Comparison of ENCODE assay signal across 2 cellular contexts in the genomic region with DNA sequence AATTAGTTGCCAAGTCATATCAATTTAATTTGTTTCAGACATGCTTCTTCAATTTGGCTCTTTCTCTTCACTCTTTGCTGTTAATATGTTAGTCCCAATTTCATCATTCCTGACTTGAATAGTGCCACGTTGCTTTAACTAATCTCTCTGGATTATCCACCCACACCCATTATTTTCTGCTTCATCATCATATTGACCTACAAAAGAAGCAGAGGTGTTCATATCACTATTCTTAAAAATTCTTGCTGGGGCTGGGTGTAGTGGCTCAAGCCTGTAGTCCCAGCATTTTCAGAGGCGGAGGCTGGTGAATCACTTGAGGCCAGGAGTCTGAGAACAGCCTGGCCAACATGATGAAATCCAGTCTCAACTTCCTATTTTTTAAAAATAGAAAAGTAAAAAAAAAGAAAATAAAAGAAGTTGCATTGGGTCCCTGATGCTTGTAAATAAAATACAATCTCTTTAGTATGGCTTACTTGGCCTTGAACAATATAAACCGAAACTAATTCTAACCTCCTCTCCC.
TF ChIP-seq lines count a peak whose summit lies in the region.

No MANE protein-coding gene starts in this region.

TF ChIP-seq in SK-N-SH, 30 proteins besides CTCF, POLR2A, EP300 and RAD21 (continued from another document):
- TF ChIP-seq SMC3 (IDR thresholded peaks at IDR 0.05; ENCODE audit: low read depth, low read length) (no peak), POLR2AphosphoS5 (IDR thresholded peaks at IDR 0.05; ENCODE audit: low read depth, low read length) (no peak), RCOR1 (IDR thresholded peaks at IDR 0.05; ENCODE audit: low read length) (no peak)
- TF ChIP-seq, protein P1, sequence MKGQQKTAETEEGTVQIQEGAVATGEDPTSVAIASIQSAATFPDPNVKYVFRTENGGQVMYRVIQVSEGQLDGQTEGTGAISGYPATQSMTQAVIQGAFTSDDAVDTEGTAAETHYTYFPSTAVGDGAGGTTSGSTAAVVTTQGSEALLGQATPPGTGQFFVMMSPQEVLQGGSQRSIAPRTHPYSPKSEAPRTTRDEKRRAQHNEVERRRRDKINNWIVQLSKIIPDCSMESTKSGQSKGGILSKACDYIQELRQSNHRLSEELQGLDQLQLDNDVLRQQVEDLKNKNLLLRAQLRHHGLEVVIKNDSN (IDR thresholded peaks at IDR 0.05; ENCODE audit: borderline replicate concordance, low read depth) = no peak

TF ChIP-seq in SK-N-SH treated with all-trans-retinoic acid at 6 μM for 48 hours, 23 proteins besides CTCF, POLR2A, EP300 and RAD21 (continued from another document):
- TF ChIP-seq, protein P2, sequence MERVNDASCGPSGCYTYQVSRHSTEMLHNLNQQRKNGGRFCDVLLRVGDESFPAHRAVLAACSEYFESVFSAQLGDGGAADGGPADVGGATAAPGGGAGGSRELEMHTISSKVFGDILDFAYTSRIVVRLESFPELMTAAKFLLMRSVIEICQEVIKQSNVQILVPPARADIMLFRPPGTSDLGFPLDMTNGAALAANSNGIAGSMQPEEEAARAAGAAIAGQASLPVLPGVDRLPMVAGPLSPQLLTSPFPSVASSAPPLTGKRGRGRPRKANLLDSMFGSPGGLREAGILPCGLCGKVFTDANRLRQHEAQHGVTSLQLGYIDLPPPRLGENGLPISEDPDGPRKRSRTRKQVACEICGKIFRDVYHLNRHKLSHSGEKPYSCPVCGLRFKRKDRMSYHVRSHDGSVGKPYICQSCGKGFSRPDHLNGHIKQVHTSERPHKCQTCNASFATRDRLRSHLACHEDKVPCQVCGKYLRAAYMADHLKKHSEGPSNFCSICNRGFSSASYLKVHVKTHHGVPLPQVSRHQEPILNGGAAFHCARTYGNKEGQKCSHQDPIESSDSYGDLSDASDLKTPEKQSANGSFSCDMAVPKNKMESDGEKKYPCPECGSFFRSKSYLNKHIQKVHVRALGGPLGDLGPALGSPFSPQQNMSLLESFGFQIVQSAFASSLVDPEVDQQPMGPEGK (CRISPR knock-in tag; IDR thresholded peaks at IDR 0.05; ENCODE audit: borderline replicate concordance) = no peak
- TF ChIP-seq ISL1 (CRISPR knock-in tag; IDR thresholded peaks at IDR 0.05) = no peak
- TF ChIP-seq, protein P3, sequence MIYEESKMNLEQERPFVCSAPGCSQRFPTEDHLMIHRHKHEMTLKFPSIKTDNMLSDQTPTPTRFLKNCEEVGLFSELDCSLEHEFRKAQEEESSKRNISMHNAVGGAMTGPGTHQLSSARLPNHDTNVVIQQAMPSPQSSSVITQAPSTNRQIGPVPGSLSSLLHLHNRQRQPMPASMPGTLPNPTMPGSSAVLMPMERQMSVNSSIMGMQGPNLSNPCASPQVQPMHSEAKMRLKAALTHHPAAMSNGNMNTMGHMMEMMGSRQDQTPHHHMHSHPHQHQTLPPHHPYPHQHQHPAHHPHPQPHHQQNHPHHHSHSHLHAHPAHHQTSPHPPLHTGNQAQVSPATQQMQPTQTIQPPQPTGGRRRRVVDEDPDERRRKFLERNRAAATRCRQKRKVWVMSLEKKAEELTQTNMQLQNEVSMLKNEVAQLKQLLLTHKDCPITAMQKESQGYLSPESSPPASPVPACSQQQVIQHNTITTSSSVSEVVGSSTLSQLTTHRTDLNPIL (CRISPR knock-in tag; IDR thresholded peaks at IDR 0.05; ENCODE audit: low read depth) = no peak
- TF ChIP-seq RARB (CRISPR knock-in tag; IDR thresholded peaks at IDR 0.05) = no peak
- TF ChIP-seq GLIS3 (CRISPR knock-in tag; IDR thresholded peaks at IDR 0.05) = no peak
- TF ChIP-seq ZNF8 (CRISPR knock-in tag; IDR thresholded peaks at IDR 0.05) = no peak
- TF ChIP-seq ARNTL (CRISPR knock-in tag; IDR thresholded peaks at IDR 0.05; ENCODE audit: borderline replicate concordance, low read depth) = no peak
- no peak for TF ChIP-seq ZFP3 (CRISPR knock-in tag; IDR thresholded peaks at IDR 0.05)
- no peak for TF ChIP-seq TCF4 (CRISPR knock-in tag; IDR thresholded peaks at IDR 0.05; ENCODE audit: borderline replicate concordance)
- TF ChIP-seq, protein P4, sequence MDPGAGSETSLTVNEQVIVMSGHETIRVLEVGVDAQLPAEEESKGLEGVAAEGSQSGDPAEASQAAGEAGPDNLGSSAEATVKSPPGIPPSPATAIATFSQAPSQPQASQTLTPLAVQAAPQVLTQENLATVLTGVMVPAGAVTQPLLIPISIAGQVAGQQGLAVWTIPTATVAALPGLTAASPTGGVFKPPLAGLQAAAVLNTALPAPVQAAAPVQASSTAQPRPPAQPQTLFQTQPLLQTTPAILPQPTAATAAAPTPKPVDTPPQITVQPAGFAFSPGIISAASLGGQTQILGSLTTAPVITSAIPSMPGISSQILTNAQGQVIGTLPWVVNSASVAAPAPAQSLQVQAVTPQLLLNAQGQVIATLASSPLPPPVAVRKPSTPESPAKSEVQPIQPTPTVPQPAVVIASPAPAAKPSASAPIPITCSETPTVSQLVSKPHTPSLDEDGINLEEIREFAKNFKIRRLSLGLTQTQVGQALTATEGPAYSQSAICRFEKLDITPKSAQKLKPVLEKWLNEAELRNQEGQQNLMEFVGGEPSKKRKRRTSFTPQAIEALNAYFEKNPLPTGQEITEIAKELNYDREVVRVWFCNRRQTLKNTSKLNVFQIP (CRISPR knock-in tag; IDR thresholded peaks at IDR 0.05; ENCODE audit: borderline replicate concordance, low read depth) = no peak
- no peak for TF ChIP-seq TOX (CRISPR knock-in tag; IDR thresholded peaks at IDR 0.05; ENCODE audit: borderline replicate concordance)
- TF ChIP-seq ZC3H10 (CRISPR knock-in tag; IDR thresholded peaks at IDR 0.05) = no peak
- no peak for TF ChIP-seq ZNF565 (CRISPR knock-in tag; conservative IDR thresholded peaks at IDR 0.05; ENCODE audit: low read depth)
- no peak for TF ChIP-seq SNAI2 (CRISPR knock-in tag; IDR thresholded peaks at IDR 0.05)
TF ChIP-seq in SK-N-SH treated with all-trans-retinoic acid at 6 μM for 48 hours: peak in this region for 0.
